ENCODE assay signal across 28 cellular contexts in the genomic region with DNA sequence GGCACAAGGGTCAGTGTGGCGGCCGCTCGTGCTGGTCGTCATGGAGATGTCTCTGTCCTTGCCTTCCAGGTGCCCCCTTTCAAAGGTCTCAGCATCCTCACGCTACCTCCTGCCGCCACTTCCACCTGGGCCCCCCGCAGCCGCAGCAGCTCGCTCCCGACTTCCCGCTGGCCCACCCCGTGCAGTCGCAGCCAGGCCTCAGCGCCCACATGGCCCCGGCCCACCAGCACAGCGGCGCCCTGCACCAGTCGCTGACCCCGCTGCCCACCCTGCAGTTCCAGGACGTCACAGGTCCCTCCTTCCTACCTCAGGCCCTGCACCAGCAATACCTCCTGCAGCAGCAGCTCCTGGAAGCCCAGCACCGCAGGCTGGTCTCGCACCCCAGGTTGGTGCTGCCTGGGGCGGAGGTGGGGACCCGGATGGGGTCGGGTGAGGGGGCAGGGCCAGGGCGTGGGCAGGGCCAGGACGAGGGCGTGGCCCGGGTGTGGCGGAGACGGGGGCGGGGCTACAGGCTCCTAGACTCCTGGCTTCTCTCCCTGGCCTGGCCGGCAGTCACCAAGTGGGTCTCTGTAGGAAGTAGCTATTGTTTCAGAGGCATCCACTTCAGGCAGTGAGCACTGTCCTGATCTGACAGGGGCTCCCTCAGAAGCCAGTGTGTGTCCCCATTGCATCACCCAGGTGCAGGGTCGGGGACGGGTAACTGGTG.
A peak's percentile ranks its signal among the peaks of the same experiment; 100 is the strongest.
DNase-seq lines count a peak whose midpoint lies in the region; ATAC-seq and TF ChIP-seq lines count a peak whose summit lies in the region.
"Had no signal": no experiment of that assay in that cellular context is flagged by ENCODE, and none has a peak within 500 bp of the region (broad histone marks: within the 10 kb centered on the region; RNA-seq: fewer than 3 reads in every experiment).

No MANE protein-coding gene starts in this region.

- intact Hi-C loops in activated CD8-positive, alpha-beta T cell treated with anti-CD3 and anti-CD28 coated beads for 36 hours (cut with micrococcal nuclease) = no loop called here
- intact Hi-C loops in posterior vena cava (cut with DNase I) = no loop called here

- H3K9me3 Mint-ChIP-seq in activated CD8-positive, alpha-beta T cell treated with anti-CD3 and anti-CD28 coated beads for 36 hours = no peaks in the 10 kb centered on the region
- H3K9me3 Mint-ChIP-seq: effector memory CD8-positive, alpha-beta T cell; HFFc6; T-helper 1 cell treated with Interleukin-12 subunit alpha and Interleukin-12 subunit beta and Interleukin-4 antibody, amounts not matched to agents 30 μg/mL and 1 μg/mL, for 36 hours had no signal

- DNase-seq in H7 (peak; percentile 98), posterior vena cava (ENCODE audit: low spot score) (peak; percentile 70), DMS114 treated with DMSO at 0.1 percent for 48 hours (lab: John Stamatoyannopoulos, UW; ENCODE audit: unreplicated experiment) (no peak), H4 (ENCODE audit: low spot score) (no peak), COLO668 (lab: John Stamatoyannopoulos, UW; ENCODE audit: unreplicated experiment) (no peak)
- no peak for DNase-seq in activated CD8-positive, alpha-beta T cell treated with anti-CD3 and anti-CD28 coated beads for 36 hours
- DNase-seq: ACHN; activated CD4-positive, alpha-beta T cell treated with anti-CD3 and anti-CD28 coated beads for 36 hours; activated naive CD4-positive, alpha-beta T cell; activated T-cell treated with anti-CD3 and anti-CD28 coated beads, Interleukin-2, amount 50 U/mL, for 48 hours; COR-L47; DMS79 treated with DMSO at 0.1 percent for 48 hours; effector memory CD8-positive, alpha-beta T cell; esophagus squamous epithelium; gastrocnemius medialis; HFFc6; hypothalamus; KG1; left colon; mesenchymal stem cell; NCI-H2171 treated with DMSO at 0.1 percent for 48 hours; NCI-H524 treated with DMSO at 0.1 percent for 48 hours; small intestine; stimulated activated CD4-positive, alpha-beta T cell treated with anti-CD3 and anti-CD28 coated beads, Interleukin-1b, Interleukin-23, amount 100 ng/mL, for 48 hours; uterus had no signal

- TF ChIP-seq CTCF in activated CD8-positive, alpha-beta T cell treated with anti-CD3 and anti-CD28 coated beads for 36 hours (IDR thresholded peaks at IDR 0.05) = no peak

- peak; percentile 34 for ATAC-seq in activated CD8-positive, alpha-beta T cell treated with anti-CD3 and anti-CD28 coated beads for 36 hours
- ATAC-seq in HG03039 (IDR thresholded peaks at IDR 0.05; ENCODE audit: unreplicated experiment) = no peak
- ATAC-seq: activated CD4-positive, alpha-beta T cell treated with anti-CD3 and anti-CD28 coated beads for 36 hours; effector memory CD8-positive, alpha-beta T cell; gastrocnemius medialis; left colon had no signal

- H3K4me3 ChIP-seq in H7 (ENCODE audit: insufficient read depth, low read depth, low read length) (peak overlapping the region; percentile 46), iPS-18c (ENCODE audit: insufficient read depth, low read depth, low read length) (peak overlapping the region; percentile 40; the same call in 1 of the 2 replicates)
- H3K4me3 ChIP-seq: esophagus squamous epithelium, gastrocnemius medialis, uterus had no signal

- H3K36me3 Mint-ChIP-seq in activated CD8-positive, alpha-beta T cell treated with anti-CD3 and anti-CD28 coated beads for 36 hours (ENCODE audit: low read depth) = no peaks in the 10 kb centered on the region

- H3K27ac Mint-ChIP-seq in activated CD8-positive, alpha-beta T cell treated with anti-CD3 and anti-CD28 coated beads for 36 hours = no peak overlapping the region
- H3K27ac Mint-ChIP-seq: activated CD4-positive, alpha-beta T cell treated with anti-CD3 and anti-CD28 coated beads for 36 hours; effector memory CD8-positive, alpha-beta T cell; HFFc6; T-helper 1 cell treated with Interleukin-12 subunit alpha and Interleukin-12 subunit beta and Interleukin-4 antibody, amounts not matched to agents 30 μg/mL and 1 μg/mL, for 36 hours had no signal

- no peaks in the 10 kb centered on the region for H3K27me3 Mint-ChIP-seq in activated CD8-positive, alpha-beta T cell treated with anti-CD3 and anti-CD28 coated beads for 36 hours

- H3K36me3 ChIP-seq in H7 (replicated peaks; ENCODE audit: control insufficient read depth, insufficient read depth, low read length) = no peaks in the 10 kb centered on the region
- H3K36me3 ChIP-seq: esophagus squamous epithelium, gastrocnemius medialis, uterus had no signal

- H3K9me3 ChIP-seq in iPS-18c (ENCODE audit: control insufficient read depth, insufficient read depth, low read length) = peaks cover 2% of the 10 kb centered on the region
- H3K9me3 ChIP-seq: esophagus squamous epithelium, gastrocnemius medialis, uterus had no signal

- CTCF ChIA-PET in activated CD8-positive, alpha-beta T cell treated with anti-CD3 and anti-CD28 coated beads for 36 hours (lab: Charles Lee) = interaction anchor here (1.1 to 1.2 kb wide), 2 partner anchors 23 to 225 kb away, joined by 3 read pairs; no protein-coding TSS in a partner anchor

- no peaks in the 10 kb centered on the region for H3K27me3 ChIP-seq in H7 (ENCODE audit: control insufficient read depth, insufficient read depth, low read length)
- H3K27me3 ChIP-seq: esophagus squamous epithelium, gastrocnemius medialis, uterus had no signal

- POLR2A ChIA-PET in activated CD8-positive, alpha-beta T cell treated with anti-CD3 and anti-CD28 coated beads for 36 hours (lab: Charles Lee) = no interaction called here

- no peaks in the 10 kb centered on the region for H3K4me1 Mint-ChIP-seq in activated CD8-positive, alpha-beta T cell treated with anti-CD3 and anti-CD28 coated beads for 36 hours (ENCODE audit: low read depth)
- H3K4me1 Mint-ChIP-seq: activated CD4-positive, alpha-beta T cell treated with anti-CD3 and anti-CD28 coated beads for 36 hours had no signal

- no peak overlapping the region for H3K4me3 Mint-ChIP-seq in activated CD8-positive, alpha-beta T cell treated with anti-CD3 and anti-CD28 coated beads for 36 hours
- H3K4me3 Mint-ChIP-seq: activated CD4-positive, alpha-beta T cell treated with anti-CD3 and anti-CD28 coated beads for 36 hours; effector memory CD8-positive, alpha-beta T cell; HFFc6; T-helper 1 cell treated with Interleukin-12 subunit alpha and Interleukin-12 subunit beta and Interleukin-4 antibody, amounts not matched to agents 30 μg/mL and 1 μg/mL, for 36 hours had no signal

Comparison
In these comparisons a context has a peak if more than half of its experiments do, and no peak if none do; other contexts are left out.
1. DNase-seq: peak in H7 (single experiment) and posterior vena cava (single experiment); none in activated CD8-positive, alpha-beta T cell treated with anti-CD3 and anti-CD28 coated beads for 36 hours (single experiment), DMS114 treated with DMSO at 0.1 percent for 48 hours (single experiment), H4 (single experiment) and COLO668 (single experiment).